8 cellular contexts compared by ENCODE assay signal in genomic region chr10:45373783-45374450, GRCh38. TPM values are rescaled to one million over a fixed set of nuclear protein-coding genes. Genes with fewer than 3 reads are reported as not detected.
DNase-seq lines count a peak whose midpoint lies in the region; ATAC-seq and TF ChIP-seq lines count a peak whose summit lies in the region.

ALOX5 (plus strand) TSS chr10:45374216; CDS start chr10:45374280, 64 bp downstream.

- H3F3A ChIP-seq in DOHH2 (ENCODE audit: control insufficient read depth, insufficient read depth), result peaks cover 35% of the 10 kb centered on the region

- TF ChIP-seq EP300 in stomach (IDR thresholded peaks at IDR 0.05), result no peak

- peaks cover 22% of the 10 kb centered on the region for H4K20me1 ChIP-seq in DOHH2 (ENCODE audit: control insufficient read depth, insufficient read depth, low read depth, low read length)

- H3K79me2 ChIP-seq in DOHH2 (ENCODE audit: control insufficient read depth, low read length), result peaks cover 88% of the 10 kb centered on the region

- H3K9me2 ChIP-seq in DOHH2 (replicated peaks; ENCODE audit: control insufficient read depth, low read length), result no peaks in the 10 kb centered on the region

- H3K27ac ChIP-seq in DOHH2 (ENCODE audit: low read depth, low read length), result peak within 1 kb of the TSS; percentile 97
- peak within 1 kb of the TSS in 4 of 5 donors; percentile 54 to 82 (median 74) for H3K27ac ChIP-seq in stomach

- no peak for TF ChIP-seq POLR2A in stomach (IDR thresholded peaks at IDR 0.05)

- intact Hi-C loops in stomach (cut with DNase I; ENCODE audit: low total_unique reads), result no loop called here

- H3K4me3 ChIP-seq in DOHH2 (ENCODE audit: low read length) (peak within 1 kb of the TSS; percentile 88), stomach (peak within 1 kb of the TSS; percentile 48 to 61 (median 56))

- in situ Hi-C loops in T47D (cut with HindIII; ENCODE audit: low pct_unique_long_range_greater_than_20kb, low sequenced_read_pairs), result no loop called here

- no peaks in the 10 kb centered on the region for H3K9me3 ChIP-seq in DOHH2 (ENCODE audit: control insufficient read depth, insufficient read depth, low read length)
- H3K9me3 ChIP-seq in stomach, result no peaks in the 10 kb centered on the region

- H3K4me2 ChIP-seq in DOHH2 (ENCODE audit: low read length), result peak within 1 kb of the TSS; percentile 99

- H3K36me3 ChIP-seq in DOHH2 (ENCODE audit: control insufficient read depth, low read length) (peaks cover 67% of the 10 kb centered on the region), stomach (no peaks in the 10 kb centered on the region)

- DNase-seq in RPMI8226 (peak; percentile 62), T47D (ENCODE audit: low read depth in 1 of 2, low spot score in 1 of 2) (peak; percentile 54 to 56), left kidney (ENCODE audit: low read depth, low spot score) (peak; percentile 79), stomach (peak; percentile 80), NCI-H1436 treated with DMSO at 0.1 percent for 48 hours (lab: John Stamatoyannopoulos, UW) (no peak)

- WGBS in stomach, 5 donors, result 0 to 4% (median 2%) methylated on average over 41 to 57 of the region's 60 CpGs; no CpG with 5 or more reads in 1 of the 5 donors

- ATAC-seq in GM19468 (IDR thresholded peaks at IDR 0.05; ENCODE audit: extremely low read depth, unreplicated experiment), result peak; percentile 42
- ATAC-seq in HG03565 (IDR thresholded peaks at IDR 0.05; ENCODE audit: unreplicated experiment), result peak; percentile 36

- H3K27me3 ChIP-seq in DOHH2 (ENCODE audit: control insufficient read depth, low read length) (no peaks in the 10 kb centered on the region), stomach (peaks cover 3 to 52% (median 21%) of the 10 kb centered on the region in 3 donors)

- H3K4me1 ChIP-seq in DOHH2 (ENCODE audit: control insufficient read depth, low read length) (peaks cover 62% of the 10 kb centered on the region), stomach (peaks cover 19 to 43% (median 22%) of the 10 kb centered on the region in 4 donors)

- TF ChIP-seq CTCF in DOHH2 (IDR thresholded peaks at IDR 0.05; ENCODE audit: low read depth, low read length, poor library complexity, severe bottlenecking), result no peak
- no peak for TF ChIP-seq CTCF in stomach (IDR thresholded peaks at IDR 0.05)

RNA-seq across cellular contexts. Expression of gene ALOX5, which starts in this region (rescaled TPM):
- 10 to 100 TPM in 3 of 5 donors, 1 to 10 TPM in 2; 3.2 to 39.6 (median 18.1) TPM for total RNA-seq in stomach
- 10 to 100 TPM in 1 of 3 donors, 1 to 10 TPM in 2; 6.3 to 11.1 (median 7.4) TPM for polyA plus RNA-seq in stomach
